In genomic region chr3:112874725-112875124, GRCh38 we compare ENCODE assay signal across 1 cellular context.
TF ChIP-seq lines count a peak whose summit lies in the region.

No MANE protein-coding gene starts in this region.

TF ChIP-seq in GM12878, 131 proteins besides CTCF, POLR2A, EP300 and RAD21 (continued from another document):
- TF ChIP-seq, protein P1, sequence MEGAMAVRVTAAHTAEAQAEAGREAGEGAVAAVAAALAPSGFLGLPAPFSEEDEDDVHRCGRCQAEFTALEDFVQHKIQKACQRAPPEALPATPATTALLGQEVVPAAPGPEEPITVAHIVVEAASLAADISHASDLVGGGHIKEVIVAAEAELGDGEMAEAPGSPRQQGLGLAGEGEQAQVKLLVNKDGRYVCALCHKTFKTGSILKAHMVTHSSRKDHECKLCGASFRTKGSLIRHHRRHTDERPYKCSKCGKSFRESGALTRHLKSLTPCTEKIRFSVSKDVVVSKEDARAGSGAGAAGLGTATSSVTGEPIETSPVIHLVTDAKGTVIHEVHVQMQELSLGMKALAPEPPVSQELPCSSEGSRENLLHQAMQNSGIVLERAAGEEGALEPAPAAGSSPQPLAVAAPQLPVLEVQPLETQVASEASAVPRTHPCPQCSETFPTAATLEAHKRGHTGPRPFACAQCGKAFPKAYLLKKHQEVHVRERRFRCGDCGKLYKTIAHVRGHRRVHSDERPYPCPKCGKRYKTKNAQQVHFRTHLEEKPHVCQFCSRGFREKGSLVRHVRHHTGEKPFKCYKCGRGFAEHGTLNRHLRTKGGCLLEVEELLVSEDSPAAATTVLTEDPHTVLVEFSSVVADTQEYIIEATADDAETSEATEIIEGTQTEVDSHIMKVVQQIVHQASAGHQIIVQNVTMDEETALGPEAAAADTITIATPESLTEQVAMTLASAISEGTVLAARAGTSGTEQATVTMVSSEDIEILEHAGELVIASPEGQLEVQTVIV (IDR thresholded peaks at IDR 0.05; ENCODE audit: borderline replicate concordance, partially characterized antibody) = no peak
- TF ChIP-seq FOS (IDR thresholded peaks at IDR 0.05; ENCODE audit: borderline replicate concordance, extremely low read depth, insufficient read length) (no peak), MLLT1 (IDR thresholded peaks at IDR 0.05) (no peak), E2F8 (IDR thresholded peaks at IDR 0.05; ENCODE audit: low read depth, partially characterized antibody) (no peak), ATF7 (IDR thresholded peaks at IDR 0.05; ENCODE audit: low read depth) (no peak)
